In the genomic region with DNA sequence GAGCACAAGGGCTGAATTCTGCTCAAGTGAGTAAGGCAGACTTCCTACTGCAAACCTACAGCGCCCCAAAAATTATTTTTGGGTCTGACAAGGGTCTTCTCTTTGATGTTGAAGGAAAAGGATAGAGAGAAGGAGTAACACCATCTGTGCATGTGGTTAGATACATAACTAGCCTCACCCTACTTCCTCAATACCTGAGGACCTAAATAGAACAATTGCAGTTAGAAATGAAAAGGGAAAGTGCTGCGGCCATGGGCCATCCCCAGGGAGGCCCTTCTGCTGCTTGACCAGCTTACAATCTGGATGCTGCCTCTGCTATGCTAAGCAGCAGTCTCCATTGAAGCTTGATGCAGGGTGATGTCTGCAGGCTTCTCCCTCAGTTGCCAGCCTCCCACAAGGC, we compare ENCODE assay signal across 9 cellular contexts.
DNase-seq lines count a peak whose midpoint lies in the region; ATAC-seq and TF ChIP-seq lines count a peak whose summit lies in the region.
"Had no signal": no experiment of that assay in that cellular context is flagged by ENCODE, and none has a peak within 500 bp of the region (broad histone marks: within the 10 kb centered on the region; RNA-seq: fewer than 3 reads in every experiment).

No MANE protein-coding gene starts in this region.

- no peak overlapping the region for H3K4me3 ChIP-seq in mucosa of descending colon
- H3K4me3 ChIP-seq in right cardiac atrium (ENCODE audit: low read length), result no peak overlapping the region

- H3K4me1 ChIP-seq in mucosa of descending colon (ENCODE audit: low read depth) (peaks cover 9% of the 10 kb centered on the region), right cardiac atrium (ENCODE audit: control insufficient read depth, insufficient read depth, low read length) (no peaks in the 10 kb centered on the region)

- 91% methylated on average over 2 of the region's 2 CpGs for WGBS in right cardiac atrium

- no peak overlapping the region for H3K27ac ChIP-seq in right cardiac atrium (ENCODE audit: low read length)

- intact Hi-C loops in mucosa of descending colon (cut with DNase I, micrococcal nuclease) (no loop called here), right cardiac atrium (cut with DNase I) (no loop called here)

- TF ChIP-seq CTCF in mucosa of descending colon (IDR thresholded peaks at IDR 0.05), result no peak

- no peak for DNase-seq in mucosa of descending colon
- no peak for DNase-seq in right cardiac atrium
- no peak for DNase-seq in ecto neural progenitor cell (ENCODE audit: low spot score)
- DNase-seq: activated CD8-positive, alpha-beta memory T cell treated with anti-CD3 and anti-CD28 coated beads, Interleukin-2, amount 10 ng/mL, durations not matched to agents 7 days and 5 days had no signal

- ATAC-seq in GM18858 (IDR thresholded peaks at IDR 0.05; ENCODE audit: unreplicated experiment), result peak; percentile 87
- ATAC-seq in GM21515 (IDR thresholded peaks at IDR 0.05; ENCODE audit: unreplicated experiment), result peak; percentile 67
- peak; percentile 49 for ATAC-seq in HG03520 (IDR thresholded peaks at IDR 0.05; ENCODE audit: unreplicated experiment)
- peak; percentile 45 for ATAC-seq in mucosa of descending colon
- ATAC-seq in SK-N-SH treated with all-trans-retinoic acid at 6 μM for 48 hours, result no peak
- no peak for ATAC-seq in right cardiac atrium
- ATAC-seq: activated CD8-positive, alpha-beta memory T cell treated with anti-CD3 and anti-CD28 coated beads, Interleukin-2, amount 10 ng/mL, durations not matched to agents 7 days and 5 days; Panc1 had no signal

- H3K9me3 ChIP-seq in mucosa of descending colon, result no peaks in the 10 kb centered on the region
- H3K9me3 ChIP-seq in right cardiac atrium (ENCODE audit: control insufficient read depth, low read length), result no peaks in the 10 kb centered on the region

- no peaks in the 10 kb centered on the region for H3K36me3 ChIP-seq in mucosa of descending colon (ENCODE audit: low read depth)

- H3K27me3 ChIP-seq in right cardiac atrium (ENCODE audit: control insufficient read depth, insufficient read depth), result no peaks in the 10 kb centered on the region

TF ChIP-seq in SK-N-SH treated with all-trans-retinoic acid at 6 μM for 48 hours, 23 proteins besides CTCF, POLR2A, EP300 and RAD21:
- no peak for TF ChIP-seq ISL1 (CRISPR knock-in tag; IDR thresholded peaks at IDR 0.05)
- TF ChIP-seq, protein P1, sequence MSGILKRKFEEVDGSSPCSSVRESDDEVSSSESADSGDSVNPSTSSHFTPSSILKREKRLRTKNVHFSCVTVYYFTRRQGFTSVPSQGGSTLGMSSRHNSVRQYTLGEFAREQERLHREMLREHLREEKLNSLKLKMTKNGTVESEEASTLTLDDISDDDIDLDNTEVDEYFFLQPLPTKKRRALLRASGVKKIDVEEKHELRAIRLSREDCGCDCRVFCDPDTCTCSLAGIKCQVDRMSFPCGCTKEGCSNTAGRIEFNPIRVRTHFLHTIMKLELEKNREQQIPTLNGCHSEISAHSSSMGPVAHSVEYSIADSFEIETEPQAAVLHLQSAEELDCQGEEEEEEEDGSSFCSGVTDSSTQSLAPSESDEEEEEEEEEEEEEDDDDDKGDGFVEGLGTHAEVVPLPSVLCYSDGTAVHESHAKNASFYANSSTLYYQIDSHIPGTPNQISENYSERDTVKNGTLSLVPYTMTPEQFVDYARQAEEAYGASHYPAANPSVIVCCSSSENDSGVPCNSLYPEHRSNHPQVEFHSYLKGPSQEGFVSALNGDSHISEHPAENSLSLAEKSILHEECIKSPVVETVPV (CRISPR knock-in tag; IDR thresholded peaks at IDR 0.05), result no peak
- no peak for TF ChIP-seq ZC3H10 (CRISPR knock-in tag; IDR thresholded peaks at IDR 0.05)
- TF ChIP-seq BACH2 (CRISPR knock-in tag; IDR thresholded peaks at IDR 0.05; ENCODE audit: borderline replicate concordance), result no peak

Comparison
In these comparisons a context has a peak if more than half of its experiments do, and no peak if none do; other contexts are left out.
1. ATAC-seq: peak in GM18858 (single experiment), GM21515 (single experiment), HG03520 (single experiment) and mucosa of descending colon (single experiment); none in SK-N-SH treated with all-trans-retinoic acid at 6 μM for 48 hours (single experiment) and right cardiac atrium (0 of 2).